Comparison of ENCODE assay signal across 8 cellular contexts in genomic region chr9:99906403-99907207, GRCh38. TPM values are rescaled to one million over a fixed set of nuclear protein-coding genes. Genes with fewer than 3 reads are reported as not detected.
DNase-seq lines count a peak whose midpoint lies in the region; ATAC-seq and TF ChIP-seq lines count a peak whose summit lies in the region.

TSS of gene STX17 (plus strand) at chr9:99906654. CDS start at chr9:99915240, 8,586 bp downstream.

- peak within 1 kb of the TSS; percentile 99 for H2AFZ ChIP-seq in KMS-11 (ENCODE audit: low read depth)
- H2AFZ ChIP-seq in neuronal stem cell (ENCODE audit: low read length): peak within 1 kb of the TSS; percentile 95

- H3K4me2 ChIP-seq in DOHH2 (ENCODE audit: low read length): peak within 1 kb of the TSS; percentile 70
- peak within 1 kb of the TSS; percentile 99 for H3K4me2 ChIP-seq in KMS-11
- peak within 1 kb of the TSS; percentile 66 for H3K4me2 ChIP-seq in neuronal stem cell (ENCODE audit: insufficient read depth, low read length, poor library complexity, severe bottlenecking)

- H3K79me2 ChIP-seq in DOHH2 (ENCODE audit: control insufficient read depth, low read length) (peaks cover 14% of the 10 kb centered on the region), KMS-11 (ENCODE audit: insufficient read depth, low read depth) (peaks cover 5% of the 10 kb centered on the region; the same call in 1 of the 2 replicates)

- no peak within 1 kb of the TSS for H3K27ac ChIP-seq in DOHH2 (ENCODE audit: low read depth, low read length)
- H3K27ac ChIP-seq in KMS-11: peak within 1 kb of the TSS; percentile 90
- H3K27ac ChIP-seq in neuronal stem cell (replicated peaks; ENCODE audit: low read length): no peak within 1 kb of the TSS

- no peak within 1 kb of the TSS for H2AK5ac ChIP-seq in neuronal stem cell (ENCODE audit: low read depth, low read length)

- H3K9ac ChIP-seq in KMS-11: peak within 1 kb of the TSS; percentile 97
- H3K9ac ChIP-seq in neuronal stem cell (ENCODE audit: low read depth, low read length, poor library complexity): peak within 1 kb of the TSS; percentile 86

- no peaks in the 10 kb centered on the region for H3K79me1 ChIP-seq in neuronal stem cell (ENCODE audit: low read depth, low read length)

- H3K4me3 ChIP-seq in DOHH2 (ENCODE audit: low read length) (peak within 1 kb of the TSS; percentile 86), KMS-11 (IDR thresholded peaks at IDR 0.05; ENCODE audit: insufficient read depth, low read depth, low read length) (peak within 1 kb of the TSS; percentile 33), neuronal stem cell (ENCODE audit: low read length in 2 of 2) (peak within 1 kb of the TSS; percentile 84 to 85)

- H4K20me1 ChIP-seq in DOHH2 (ENCODE audit: control insufficient read depth, insufficient read depth, low read depth, low read length) (no peaks in the 10 kb centered on the region), KMS-11 (ENCODE audit: insufficient read depth) (no peaks in the 10 kb centered on the region)

- peak; percentile 79 for ATAC-seq in GM21737 (IDR thresholded peaks at IDR 0.05; ENCODE audit: unreplicated experiment)

- H3K9me3 ChIP-seq in DOHH2 (ENCODE audit: control insufficient read depth, insufficient read depth, low read length): no peaks in the 10 kb centered on the region
- no peaks in the 10 kb centered on the region for H3K9me3 ChIP-seq in neuronal stem cell (replicated peaks in 1 of 2; ENCODE audit: control insufficient read depth in 2 of 2, insufficient read depth in 1 of 2, low read depth in 1 of 2, low read length in 2 of 2)

- no peak within 1 kb of the TSS for H3K14ac ChIP-seq in neuronal stem cell (ENCODE audit: low read length)

- no peaks in the 10 kb centered on the region for H3K36me3 ChIP-seq in DOHH2 (ENCODE audit: control insufficient read depth, low read length)
- no peaks in the 10 kb centered on the region for H3K36me3 ChIP-seq in KMS-11 (ENCODE audit: insufficient read depth)
- H3K36me3 ChIP-seq in neuronal stem cell (replicated peaks in 1 of 2; ENCODE audit: control insufficient read depth in 2 of 2, insufficient read depth in 2 of 2, low read length in 2 of 2): peaks cover 0 to 2% of the 10 kb centered on the region in 2 donors

- no peak within 1 kb of the TSS for H3K4ac ChIP-seq in neuronal stem cell (ENCODE audit: low read length)

- peak within 1 kb of the TSS; percentile 93 for H3K18ac ChIP-seq in neuronal stem cell (ENCODE audit: low read length)

- no peak for TF ChIP-seq CTCF in DOHH2 (IDR thresholded peaks at IDR 0.05; ENCODE audit: low read depth, low read length, poor library complexity, severe bottlenecking)
- no peak for TF ChIP-seq CTCF in KMS-11 (conservative IDR thresholded peaks at IDR 0.05; ENCODE audit: low read depth, low read length)
- no peak for TF ChIP-seq CTCF in subcutaneous adipose tissue (IDR thresholded peaks at IDR 0.05; ENCODE audit: low read depth)

- no peak within 1 kb of the TSS for H2BK5ac ChIP-seq in neuronal stem cell (ENCODE audit: low read length)

- H3K23ac ChIP-seq in neuronal stem cell (ENCODE audit: low read depth, low read length, poor library complexity): peak within 1 kb of the TSS; percentile 89

- no peaks in the 10 kb centered on the region for H3K9me2 ChIP-seq in DOHH2 (replicated peaks; ENCODE audit: control insufficient read depth, low read length)

- H4K91ac ChIP-seq in neuronal stem cell (ENCODE audit: low read depth, low read length, poor library complexity): no peak within 1 kb of the TSS

- H2BK12ac ChIP-seq in neuronal stem cell (ENCODE audit: low read length): no peak within 1 kb of the TSS

- H3F3A ChIP-seq in DOHH2 (ENCODE audit: control insufficient read depth, insufficient read depth): peaks cover 11% of the 10 kb centered on the region; the same call in 1 of the 2 replicates

- H3K27me3 ChIP-seq in DOHH2 (ENCODE audit: control insufficient read depth, low read length) (peaks cover 3% of the 10 kb centered on the region; the same call in 1 of the 2 replicates), KMS-11 (ENCODE audit: insufficient read depth, low read depth) (no peaks in the 10 kb centered on the region), neuronal stem cell (ENCODE audit: control insufficient read depth in 3 of 3, insufficient read depth in 3 of 3, low read depth in 1 of 3, low read length in 3 of 3) (peaks cover 0 to 6% (median 0%) of the 10 kb centered on the region in 3 experiments)

- WGBS in neuronal stem cell (ENCODE audit: extremely low coverage in 2 of 2, insufficient read length in 2 of 2, insufficient replicate concordance in 1 of 2), 2 donors: no CpG with 5 or more reads among the region's 76 CpGs

- H3K4me1 ChIP-seq in DOHH2 (ENCODE audit: control insufficient read depth, low read length) (peaks cover 15% of the 10 kb centered on the region), KMS-11 (ENCODE audit: low read depth, poor library complexity, severe bottlenecking) (peaks cover 21% of the 10 kb centered on the region), neuronal stem cell (ENCODE audit: control insufficient read depth in 2 of 2, insufficient read depth in 1 of 2, low read depth in 1 of 2, low read length in 2 of 2) (peaks cover 0 to 2% of the 10 kb centered on the region in 2 donors)

- H2BK120ac ChIP-seq in neuronal stem cell (ENCODE audit: low read depth, low read length): no peak within 1 kb of the TSS

- no peak within 1 kb of the TSS for H4K8ac ChIP-seq in neuronal stem cell (ENCODE audit: low read depth, low read length)

- peak; percentile 8 for DNase-seq in SIG-M5 (lab: John Stamatoyannopoulos, UW)
- peak; percentile 74 for DNase-seq in activated gamma-delta T cell treated with anti-CD3 and anti-CD28 coated beads, Interleukin-2, amount 50 U/mL, for 16 hours (ENCODE audit: low read depth)
- DNase-seq in foreskin melanocyte: peak; percentile 65
- peak; percentile 67 for DNase-seq in neuronal stem cell (ENCODE audit: low spot score)

- H2BK15ac ChIP-seq in neuronal stem cell (ENCODE audit: low read length): peak within 1 kb of the TSS; percentile 67

RNA-seq across cellular contexts. Expression of gene STX17, which starts in this region (rescaled TPM):
- 15.7 TPM for polyA plus RNA-seq in neuronal stem cell (2013, experiment 1 of 2)
- 16.4 TPM for polyA plus RNA-seq in neuronal stem cell (2013, experiment 2 of 2)
- total RNA-seq in subcutaneous adipose tissue: 10 to 100 TPM; 26.0 to 41.8 (median 37.9) TPM

Comparison
In these comparisons a context has a peak if more than half of its experiments do, and no peak if none do; other contexts are left out.
1. H3K4me3 ChIP-seq: peak in every context shown above with its lines; median percentile 86 in DOHH2; 84 in neuronal stem cell; 33 in KMS-11.
2. DNase-seq: peak in every context shown above with its lines; median percentile 74 in activated gamma-delta T cell treated with anti-CD3 and anti-CD28 coated beads, Interleukin-2, amount 50 U/mL, for 16 hours; 67 in neuronal stem cell; 65 in foreskin melanocyte; 8 in SIG-M5.